1 cellular context compared by ENCODE assay signal in genomic region chr17:50102164-50102991, GRCh38.
TF ChIP-seq lines count a peak whose summit lies in the region.

No MANE protein-coding gene starts in this region.

TF ChIP-seq in HepG2, 621 proteins besides CTCF, POLR2A, EP300 and RAD21 (continued from another document and continues in another):
- TF ChIP-seq GPBP1L1 (CRISPR knock-in tag; IDR thresholded peaks at IDR 0.05) (no peak), NAIF1 (CRISPR knock-in tag; IDR thresholded peaks at IDR 0.05; ENCODE audit: borderline replicate concordance) (no peak), FOXC1 (CRISPR knock-in tag; IDR thresholded peaks at IDR 0.05; ENCODE audit: borderline replicate concordance) (no peak), ZNF607 (CRISPR knock-in tag; IDR thresholded peaks at IDR 0.05; ENCODE audit: borderline replicate concordance) (0 out of 2 replicates have a peak, but pooled peaks have one; percentile 47), MTA3 (CRISPR knock-in tag; IDR thresholded peaks at IDR 0.05) (no peak), EED (CRISPR knock-in tag; IDR thresholded peaks at IDR 0.05) (no peak), ZNF136 (CRISPR knock-in tag; IDR thresholded peaks at IDR 0.05; ENCODE audit: low read depth) (no peak), MXI1 (IDR thresholded peaks at IDR 0.05; ENCODE audit: borderline replicate concordance, low read depth, low read length) (peak; percentile 54; the same call in 1 of the 3 replicates), ZNF598 (CRISPR knock-in tag; IDR thresholded peaks at IDR 0.05; ENCODE audit: borderline replicate concordance) (no peak), ZNF776 (CRISPR knock-in tag; IDR thresholded peaks at IDR 0.05) (no peak), MTF2 (CRISPR knock-in tag; IDR thresholded peaks at IDR 0.05; ENCODE audit: borderline replicate concordance) (no peak), ESRRA (CRISPR knock-in tag; IDR thresholded peaks at IDR 0.05; ENCODE audit: low read depth) (0 out of 2 replicates have a peak, but pooled peaks have one; percentile 35), ZNF451 (CRISPR knock-in tag; IDR thresholded peaks at IDR 0.05) (peak; percentile 72; the same call in 1 of the 2 replicates), TGIF2 (CRISPR knock-in tag; IDR thresholded peaks at IDR 0.05) (peak; percentile 67; the same call in 1 of the 2 replicates), ZNF740 (CRISPR knock-in tag; IDR thresholded peaks at IDR 0.05) (no peak), TMF1 (CRISPR knock-in tag; IDR thresholded peaks at IDR 0.05; ENCODE audit: low read depth) (no peak), ZNF775 (CRISPR knock-in tag; IDR thresholded peaks at IDR 0.05; ENCODE audit: borderline replicate concordance) (no peak), TCF12 (IDR thresholded peaks at IDR 0.05) (no peak), TCF12 (CRISPR knock-in tag; IDR thresholded peaks at IDR 0.05) (peak; percentile 58; the same call in 1 of the 2 replicates), ZBTB26 (CRISPR knock-in tag; IDR thresholded peaks at IDR 0.05; ENCODE audit: borderline replicate concordance) (no peak; the same call in 1 of the 2 replicates), SSRP1 (CRISPR knock-in tag; IDR thresholded peaks at IDR 0.05) (no peak), ZNF687 (CRISPR knock-in tag; IDR thresholded peaks at IDR 0.05) (peak; percentile 95), ZNF253 (CRISPR knock-in tag; IDR thresholded peaks at IDR 0.05; ENCODE audit: borderline replicate concordance) (no peak), ZNF10 (CRISPR knock-in tag; IDR thresholded peaks at IDR 0.05; ENCODE audit: borderline replicate concordance, low read depth) (no peak), ZNF788 (CRISPR knock-in tag; IDR thresholded peaks at IDR 0.05; ENCODE audit: borderline replicate concordance) (0 out of 2 replicates have a peak, but pooled peaks have one; percentile 39), SRY (CRISPR knock-in tag; IDR thresholded peaks at IDR 0.05) (0 out of 2 replicates have a peak, but pooled peaks have one; percentile 48), MLX (CRISPR knock-in tag; IDR thresholded peaks at IDR 0.05) (peak; percentile 94), NFATC3 (CRISPR knock-in tag; IDR thresholded peaks at IDR 0.05) (no peak), KDM1A (CRISPR knock-in tag; IDR thresholded peaks at IDR 0.05) (0 out of 2 replicates have a peak, but pooled peaks have one; percentile 49), ATF7-NPFF (CRISPR knock-in tag; IDR thresholded peaks at IDR 0.05; ENCODE audit: low read depth) (no peak), ELF4 (CRISPR knock-in tag; IDR thresholded peaks at IDR 0.05; ENCODE audit: borderline replicate concordance) (no peak), FOXM1 (CRISPR knock-in tag; IDR thresholded peaks at IDR 0.05) (no peak), CENPBD1 (CRISPR knock-in tag; IDR thresholded peaks at IDR 0.05; ENCODE audit: borderline replicate concordance, low read depth) (0 out of 2 replicates have a peak, but pooled peaks have one; percentile 28), RBM39 (IDR thresholded peaks at IDR 0.05; ENCODE audit: low read depth, low read length, poor library complexity, severe bottlenecking) (no peak), ZBTB7B (CRISPR knock-in tag; IDR thresholded peaks at IDR 0.05) (peak; percentile 61; the same call in 1 of the 2 replicates), MTA1 (CRISPR knock-in tag; IDR thresholded peaks at IDR 0.05; ENCODE audit: borderline replicate concordance) (peak; percentile 95), SALL2 (CRISPR knock-in tag; IDR thresholded peaks at IDR 0.05) (0 out of 2 replicates have a peak, but pooled peaks have one; percentile 17), ZNF331 (CRISPR knock-in tag; IDR thresholded peaks at IDR 0.05) (peak; percentile 56), ZNF317 (CRISPR knock-in tag; IDR thresholded peaks at IDR 0.05) (peak; percentile 63; the same call in 1 of the 2 replicates), ATAD3A (CRISPR knock-in tag; IDR thresholded peaks at IDR 0.05) (no peak), CEBPG (CRISPR knock-in tag; IDR thresholded peaks at IDR 0.05) (0 out of 2 replicates have a peak, but pooled peaks have one; percentile 6), XRCC5 (optimal IDR thresholded peaks at IDR 0.05; ENCODE audit: low read length) (no peak)
- TF ChIP-seq, protein P1, sequence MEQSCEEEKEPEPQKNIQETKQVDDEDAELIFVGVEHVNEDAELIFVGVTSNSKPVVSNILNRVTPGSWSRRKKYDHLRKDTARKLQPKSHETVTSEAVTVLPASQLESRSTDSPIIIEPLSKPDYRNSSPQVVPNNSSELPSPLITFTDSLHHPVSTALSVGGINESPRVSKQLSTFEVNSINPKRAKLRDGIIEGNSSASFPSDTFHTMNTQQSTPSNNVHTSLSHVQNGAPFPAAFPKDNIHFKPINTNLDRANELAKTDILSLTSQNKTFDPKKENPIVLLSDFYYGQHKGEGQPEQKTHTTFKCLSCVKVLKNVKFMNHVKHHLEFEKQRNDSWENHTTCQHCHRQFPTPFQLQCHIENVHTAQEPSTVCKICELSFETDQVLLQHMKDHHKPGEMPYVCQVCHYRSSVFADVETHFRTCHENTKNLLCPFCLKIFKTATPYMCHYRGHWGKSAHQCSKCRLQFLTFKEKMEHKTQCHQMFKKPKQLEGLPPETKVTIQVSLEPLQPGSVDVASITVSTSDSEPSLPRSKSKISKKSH (CRISPR knock-in tag; IDR thresholded peaks at IDR 0.05; ENCODE audit: borderline replicate concordance) = no peak
- TF ChIP-seq, protein P2, sequence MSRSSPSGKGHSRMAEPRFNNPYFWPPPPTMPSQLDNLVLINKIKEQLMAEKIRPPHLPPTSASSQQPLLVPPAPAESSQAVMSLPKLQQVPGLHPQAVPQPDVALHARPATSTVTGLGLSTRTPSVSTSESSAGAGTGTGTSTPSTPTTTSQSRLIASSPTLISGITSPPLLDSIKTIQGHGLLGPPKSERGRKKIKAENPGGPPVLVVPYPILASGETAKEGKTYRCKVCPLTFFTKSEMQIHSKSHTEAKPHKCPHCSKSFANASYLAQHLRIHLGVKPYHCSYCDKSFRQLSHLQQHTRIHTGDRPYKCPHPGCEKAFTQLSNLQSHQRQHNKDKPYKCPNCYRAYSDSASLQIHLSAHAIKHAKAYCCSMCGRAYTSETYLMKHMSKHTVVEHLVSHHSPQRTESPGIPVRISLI (CRISPR knock-in tag; IDR thresholded peaks at IDR 0.05; ENCODE audit: borderline replicate concordance) = no peak
- TF ChIP-seq, protein P3, sequence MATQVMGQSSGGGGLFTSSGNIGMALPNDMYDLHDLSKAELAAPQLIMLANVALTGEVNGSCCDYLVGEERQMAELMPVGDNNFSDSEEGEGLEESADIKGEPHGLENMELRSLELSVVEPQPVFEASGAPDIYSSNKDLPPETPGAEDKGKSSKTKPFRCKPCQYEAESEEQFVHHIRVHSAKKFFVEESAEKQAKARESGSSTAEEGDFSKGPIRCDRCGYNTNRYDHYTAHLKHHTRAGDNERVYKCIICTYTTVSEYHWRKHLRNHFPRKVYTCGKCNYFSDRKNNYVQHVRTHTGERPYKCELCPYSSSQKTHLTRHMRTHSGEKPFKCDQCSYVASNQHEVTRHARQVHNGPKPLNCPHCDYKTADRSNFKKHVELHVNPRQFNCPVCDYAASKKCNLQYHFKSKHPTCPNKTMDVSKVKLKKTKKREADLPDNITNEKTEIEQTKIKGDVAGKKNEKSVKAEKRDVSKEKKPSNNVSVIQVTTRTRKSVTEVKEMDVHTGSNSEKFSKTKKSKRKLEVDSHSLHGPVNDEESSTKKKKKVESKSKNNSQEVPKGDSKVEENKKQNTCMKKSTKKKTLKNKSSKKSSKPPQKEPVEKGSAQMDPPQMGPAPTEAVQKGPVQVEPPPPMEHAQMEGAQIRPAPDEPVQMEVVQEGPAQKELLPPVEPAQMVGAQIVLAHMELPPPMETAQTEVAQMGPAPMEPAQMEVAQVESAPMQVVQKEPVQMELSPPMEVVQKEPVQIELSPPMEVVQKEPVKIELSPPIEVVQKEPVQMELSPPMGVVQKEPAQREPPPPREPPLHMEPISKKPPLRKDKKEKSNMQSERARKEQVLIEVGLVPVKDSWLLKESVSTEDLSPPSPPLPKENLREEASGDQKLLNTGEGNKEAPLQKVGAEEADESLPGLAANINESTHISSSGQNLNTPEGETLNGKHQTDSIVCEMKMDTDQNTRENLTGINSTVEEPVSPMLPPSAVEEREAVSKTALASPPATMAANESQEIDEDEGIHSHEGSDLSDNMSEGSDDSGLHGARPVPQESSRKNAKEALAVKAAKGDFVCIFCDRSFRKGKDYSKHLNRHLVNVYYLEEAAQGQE (IDR thresholded peaks at IDR 0.05; ENCODE audit: borderline replicate concordance in 1 of 2, low read depth in 1 of 2, low read length in 2 of 2) = no peak; a peak in 1 of 4 replicates
- TF ChIP-seq, protein P4, sequence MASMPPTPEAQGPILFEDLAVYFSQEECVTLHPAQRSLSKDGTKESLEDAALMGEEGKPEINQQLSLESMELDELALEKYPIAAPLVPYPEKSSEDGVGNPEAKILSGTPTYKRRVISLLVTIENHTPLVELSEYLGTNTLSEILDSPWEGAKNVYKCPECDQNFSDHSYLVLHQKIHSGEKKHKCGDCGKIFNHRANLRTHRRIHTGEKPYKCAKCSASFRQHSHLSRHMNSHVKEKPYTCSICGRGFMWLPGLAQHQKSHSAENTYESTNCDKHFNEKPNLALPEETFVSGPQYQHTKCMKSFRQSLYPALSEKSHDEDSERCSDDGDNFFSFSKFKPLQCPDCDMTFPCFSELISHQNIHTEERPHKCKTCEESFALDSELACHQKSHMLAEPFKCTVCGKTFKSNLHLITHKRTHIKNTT (CRISPR knock-in tag; IDR thresholded peaks at IDR 0.05) = no peak
- TF ChIP-seq, protein P5, sequence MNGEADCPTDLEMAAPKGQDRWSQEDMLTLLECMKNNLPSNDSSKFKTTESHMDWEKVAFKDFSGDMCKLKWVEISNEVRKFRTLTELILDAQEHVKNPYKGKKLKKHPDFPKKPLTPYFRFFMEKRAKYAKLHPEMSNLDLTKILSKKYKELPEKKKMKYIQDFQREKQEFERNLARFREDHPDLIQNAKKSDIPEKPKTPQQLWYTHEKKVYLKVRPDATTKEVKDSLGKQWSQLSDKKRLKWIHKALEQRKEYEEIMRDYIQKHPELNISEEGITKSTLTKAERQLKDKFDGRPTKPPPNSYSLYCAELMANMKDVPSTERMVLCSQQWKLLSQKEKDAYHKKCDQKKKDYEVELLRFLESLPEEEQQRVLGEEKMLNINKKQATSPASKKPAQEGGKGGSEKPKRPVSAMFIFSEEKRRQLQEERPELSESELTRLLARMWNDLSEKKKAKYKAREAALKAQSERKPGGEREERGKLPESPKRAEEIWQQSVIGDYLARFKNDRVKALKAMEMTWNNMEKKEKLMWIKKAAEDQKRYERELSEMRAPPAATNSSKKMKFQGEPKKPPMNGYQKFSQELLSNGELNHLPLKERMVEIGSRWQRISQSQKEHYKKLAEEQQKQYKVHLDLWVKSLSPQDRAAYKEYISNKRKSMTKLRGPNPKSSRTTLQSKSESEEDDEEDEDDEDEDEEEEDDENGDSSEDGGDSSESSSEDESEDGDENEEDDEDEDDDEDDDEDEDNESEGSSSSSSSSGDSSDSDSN (CRISPR knock-in tag; IDR thresholded peaks at IDR 0.05) = peak; percentile 40
